In genomic region chr7:40199076-40199802, GRCh38 we compare ENCODE assay signal across 10 cellular contexts.
DNase-seq lines count a peak whose midpoint lies in the region; ATAC-seq and TF ChIP-seq lines count a peak whose summit lies in the region.
"Had no signal": no experiment of that assay in that cellular context is flagged by ENCODE, and none has a peak within 500 bp of the region (broad histone marks: within the 10 kb centered on the region; RNA-seq: fewer than 3 reads in every experiment).

No MANE protein-coding gene starts in this region.

- no peak overlapping the region for H2AK5ac ChIP-seq in IMR-90 (ENCODE audit: low read depth, low read length)

- no peaks in the 10 kb centered on the region for H3K9me3 ChIP-seq in IMR-90 (ENCODE audit: control insufficient read depth, insufficient read depth, low read length)
- H3K9me3 ChIP-seq: stomach had no signal

- H3K18ac ChIP-seq in IMR-90 (ENCODE audit: low read depth, low read length) = peak overlapping the region; percentile 31; the same call in 1 of the 2 replicates

- BruUV-seq in IMR-90 (replicated peaks; lab: Mats Ljungman, UMichigan) = no TSS peak

- no peak overlapping the region for H3K4me2 ChIP-seq in IMR-90 (ENCODE audit: low read depth, low read length)

- WGBS in IMR-90 (ENCODE audit: extremely low coverage in 2 of 2, insufficient read length in 1 of 2), 2 experiments = no CpG with 5 or more reads among the region's 2 CpGs

- POLR2A ChIA-PET in IMR-90 (lab: Charles Lee; ENCODE audit: unreplicated experiment) = no interaction called here

- no peak overlapping the region for H3K23ac ChIP-seq in IMR-90 (ENCODE audit: low read depth, low read length)

- no peak overlapping the region for H2AK9ac ChIP-seq in IMR-90 (replicated peaks; ENCODE audit: low read depth, low read length, poor library complexity)

- in situ Hi-C loops in IMR-90 (cut with MboI; ENCODE audit: low sequenced_read_pairs) (no loop called here), astrocyte of the spinal cord (cut with HindIII; ENCODE audit: low sequenced_read_pairs) (no loop called here)

- H2BK20ac ChIP-seq in IMR-90 (ENCODE audit: low read depth, low read length) = peak overlapping the region; percentile 51; the same call in 1 of the 2 replicates

- TF ChIP-seq CTCF in IMR-90 (conservative IDR thresholded peaks at IDR 0.05; ENCODE audit: low read depth, low read length) = peak; percentile 61
- peak; percentile 64 for TF ChIP-seq CTCF in astrocyte of the spinal cord (IDR thresholded peaks at IDR 0.05; ENCODE audit: low read depth, low read length)

- no peak overlapping the region for H3K4ac ChIP-seq in IMR-90 (ENCODE audit: low read depth, low read length)

- DNase-seq in COLO829 (ENCODE audit: low spot score) (peak; percentile 69), IMR-90 (peak; percentile 63), astrocyte of the spinal cord (ENCODE audit: low read depth, low spot score) (peak; percentile 81), lung microvascular endothelial cell (ENCODE audit: low read depth in 2 of 2) (peak; percentile 27 to 57), OCI-M2 (lab: John Stamatoyannopoulos, UW; ENCODE audit: unreplicated experiment) (no peak)
- no peak for DNase-seq in central memory CD4-positive, alpha-beta T cell
- DNase-seq: naive B cell, stomach had no signal

- H3K36me3 ChIP-seq in IMR-90 (ENCODE audit: control insufficient read depth, insufficient read depth, low read length) = no peaks in the 10 kb centered on the region
- H3K36me3 ChIP-seq: stomach had no signal

- H2BK5ac ChIP-seq in IMR-90 (ENCODE audit: low read depth, low read length, poor library complexity, severe bottlenecking) = peak overlapping the region; percentile 93

- no peak overlapping the region for H4K91ac ChIP-seq in IMR-90 (ENCODE audit: insufficient read depth, low read depth, low read length)

- CTCF ChIA-PET in IMR-90 (lab: Yijun Ruan, JAX) = interaction anchor here (0.6 to 0.8 kb wide), 2 partner anchors 9 to 13 kb away, joined by 3 read pairs; no protein-coding TSS in a partner anchor

- no peak overlapping the region for H3K14ac ChIP-seq in IMR-90 (replicated peaks; ENCODE audit: low read depth, low read length)

- H3K27ac ChIP-seq in IMR-90 (ENCODE audit: insufficient read depth, low read length) = no peak overlapping the region
- H3K27ac ChIP-seq: stomach had no signal

- no peaks in the 10 kb centered on the region for H4K20me1 ChIP-seq in IMR-90 (ENCODE audit: insufficient read depth, low read length)

- peaks cover 11% of the 10 kb centered on the region for H3K4me1 ChIP-seq in IMR-90 (ENCODE audit: control insufficient read depth, insufficient read depth, low read length)
- H3K4me1 ChIP-seq: stomach had no signal

- no peak overlapping the region for H2AFZ ChIP-seq in IMR-90 (replicated peaks; ENCODE audit: low read length, poor library complexity)

- peak; percentile 71 for TF ChIP-seq RAD21 in IMR-90 (IDR thresholded peaks at IDR 0.05; ENCODE audit: low read length)

- no peak overlapping the region for H3K56ac ChIP-seq in IMR-90 (ENCODE audit: extremely low read depth, insufficient read depth, low read length)

- intact Hi-C loops in IMR-90 (cut with micrococcal nuclease) = loop anchor here (1.0 kb wide), 2 partner anchors 130 to 564 kb away; no protein-coding TSS in a partner anchor

- H2BK15ac ChIP-seq in IMR-90 (ENCODE audit: low read depth, low read length) = no peak overlapping the region

- H3K79me1 ChIP-seq in IMR-90 (ENCODE audit: low read depth in 1 of 2, low read length in 2 of 2) = no peaks in the 10 kb centered on the region

- 0 out of 4 replicates have a peak overlapping the region, but pooled peaks of 1 of the 2 experiments have one; percentile 60 for H4K8ac ChIP-seq in IMR-90 (ENCODE audit: low read depth in 2 of 2, low read length in 2 of 2)

- dilution Hi-C loops in IMR-90 (cut with HindIII; ENCODE audit: low sequenced_read_pairs, unreplicated experiment) = no loop called here

- no peak for TF ChIP-seq POLR2A in IMR-90 (IDR thresholded peaks at IDR 0.05; ENCODE audit: low read depth, low read length)

- no peak overlapping the region for H3K4me3 ChIP-seq in IMR-90 (ENCODE audit: insufficient read depth, low read depth, low read length)
- no peak overlapping the region for H3K4me3 ChIP-seq in astrocyte of the spinal cord (ENCODE audit: low read depth, low read length)
- H3K4me3 ChIP-seq: stomach had no signal

- no peaks in the 10 kb centered on the region for H3K27me3 ChIP-seq in IMR-90 (ENCODE audit: control insufficient read depth, insufficient read depth, low read length)
- H3K27me3 ChIP-seq: stomach had no signal

- peak overlapping the region; percentile 30; the same call in 1 of the 2 replicates for H4K5ac ChIP-seq in IMR-90 (ENCODE audit: low read depth, low read length)

- H3K9ac ChIP-seq in IMR-90 (ENCODE audit: low read depth, low read length) = no peak overlapping the region

- ATAC-seq in IMR-90 (ENCODE audit: low read depth) = peak; percentile 79
- no peak for ATAC-seq in GM19328 (IDR thresholded peaks at IDR 0.05; ENCODE audit: unreplicated experiment)
- ATAC-seq in HG03565 (IDR thresholded peaks at IDR 0.05; ENCODE audit: unreplicated experiment) = no peak

- H2BK120ac ChIP-seq in IMR-90 (ENCODE audit: low read depth, low read length) = peak overlapping the region; percentile 57; the same call in 1 of the 2 replicates

- peaks cover 6% of the 10 kb centered on the region for H3K9me1 ChIP-seq in IMR-90 (ENCODE audit: insufficient read depth, low read length)

TF ChIP-seq in IMR-90, 13 proteins besides CTCF, POLR2A, EP300 and RAD21:
- TF ChIP-seq ELK1 (IDR thresholded peaks at IDR 0.05; ENCODE audit: borderline replicate concordance, low read depth, low read length) (no peak), RFX5 (IDR thresholded peaks at IDR 0.05; ENCODE audit: low read depth, low read length) (no peak), SMC3 (IDR thresholded peaks at IDR 0.05; ENCODE audit: low read depth, low read length) (peak; percentile 34; the same call in 1 of the 2 replicates), MAFK (IDR thresholded peaks at IDR 0.05; ENCODE audit: low read depth, low read length) (peak; percentile 63)

Comparison
In these comparisons a context has a peak if more than half of its experiments do, and no peak if none do; other contexts are left out.
1. DNase-seq: peak in COLO829 (single experiment), IMR-90 (single experiment), astrocyte of the spinal cord (single experiment) and lung microvascular endothelial cell (2 of 2); none in central memory CD4-positive, alpha-beta T cell (single experiment) and OCI-M2 (single experiment).